In genomic region chr5:180119031-180119885, GRCh38 we compare ENCODE assay signal across 18 cellular contexts. TPM values are rescaled to one million over a fixed set of nuclear protein-coding genes. Genes with fewer than 3 reads are reported as not detected.
DNase-seq lines count a peak whose midpoint lies in the region; ATAC-seq and TF ChIP-seq lines count a peak whose summit lies in the region.
"Had no signal": no experiment of that assay in that cellular context is flagged by ENCODE, and none has a peak within 500 bp of the region (broad histone marks: within the 10 kb centered on the region; RNA-seq: fewer than 3 reads in every experiment).

No MANE protein-coding gene starts in this region.

- DNase-seq in Right ventricle myocardium inferior (ENCODE audit: missing footprints): peak; percentile 60
- no peak for DNase-seq in left ventricle myocardium superior
- DNase-seq in ecto neural progenitor cell (ENCODE audit: low spot score): peak; percentile 43
- peak; percentile 56 for DNase-seq in natural killer cell treated with Interleukin-12 subunit alpha and Interleukin-12 subunit beta and Interleukin-15 and Interleukin-18, amount 100 ng/mL, for 72 hours (ENCODE audit: low spot score)
- peak; percentile 48 to 73 for DNase-seq in suprapubic skin (ENCODE audit: low spot score in 2 of 2)
- DNase-seq in NCI-H2196 (lab: John Stamatoyannopoulos, UW; ENCODE audit: unreplicated experiment): no peak
- DNase-seq in stimulated activated naive CD4-positive, alpha-beta T cell treated with Interleukin-2 at 50 U/mL for 16 hours (lab: John Stamatoyannopoulos, UW): no peak
- DNase-seq: DND-41; GOT3; KBM-7; MV-4-11; NCI-H1417; NCI-H1930; NCI-H446; NCI-H69; NK-92 treated with Interleukin-12 subunit alpha and Interleukin-12 subunit beta, amount 100 ng/mL, for 24 hours had no signal

- TF ChIP-seq POLR2A in suprapubic skin (IDR thresholded peaks at IDR 0.05): no peak

- H3K27me3 ChIP-seq in suprapubic skin: peaks cover 16% of the 10 kb centered on the region

- H3K4me1 Mint-ChIP-seq in natural killer cell treated with Interleukin-12 subunit alpha and Interleukin-12 subunit beta and Interleukin-15 and Interleukin-18, amount 100 ng/mL, for 72 hours (ENCODE audit: low read depth in 2 of 2): no peaks in the 10 kb centered on the region

- no peak for TF ChIP-seq EP300 in suprapubic skin (IDR thresholded peaks at IDR 0.05)

- H3K4me3 ChIP-seq in suprapubic skin: no peak overlapping the region

- no peaks in the 10 kb centered on the region for H3K36me3 ChIP-seq in suprapubic skin

- ATAC-seq in Right ventricle myocardium inferior (no peak), left ventricle myocardium superior (no peak), GM18517 (IDR thresholded peaks at IDR 0.05; ENCODE audit: unreplicated experiment) (no peak)
- no peak for ATAC-seq in natural killer cell treated with Interleukin-12 subunit alpha and Interleukin-12 subunit beta and Interleukin-15 and Interleukin-18, amount 100 ng/mL, for 72 hours

- H3K36me3 Mint-ChIP-seq in natural killer cell treated with Interleukin-12 subunit alpha and Interleukin-12 subunit beta and Interleukin-15 and Interleukin-18, amount 100 ng/mL, for 72 hours: no peaks in the 10 kb centered on the region

- no peak for TF ChIP-seq CTCF in suprapubic skin (IDR thresholded peaks at IDR 0.05)

- no peak overlapping the region for H3K27ac ChIP-seq in suprapubic skin
- H3K27ac ChIP-seq: C4-2B had no signal

- no peaks in the 10 kb centered on the region for H3K4me1 ChIP-seq in suprapubic skin

- WGBS in suprapubic skin: 81% methylated on average over 7 of the region's 22 CpGs

- H3K27me3 Mint-ChIP-seq in natural killer cell treated with Interleukin-12 subunit alpha and Interleukin-12 subunit beta and Interleukin-15 and Interleukin-18, amount 100 ng/mL, for 72 hours: peaks cover 5 to 20% of the 10 kb centered on the region in 2 donors

- no peak overlapping the region for H3K27ac Mint-ChIP-seq in natural killer cell treated with Interleukin-12 subunit alpha and Interleukin-12 subunit beta and Interleukin-15 and Interleukin-18, amount 100 ng/mL, for 72 hours

- H3K4me3 Mint-ChIP-seq in natural killer cell treated with Interleukin-12 subunit alpha and Interleukin-12 subunit beta and Interleukin-15 and Interleukin-18, amount 100 ng/mL, for 72 hours: no peak overlapping the region

- intact Hi-C loops in Right ventricle myocardium inferior (cut with DNase I) (no loop called here), left ventricle myocardium superior (cut with micrococcal nuclease) (no loop called here)

- no peaks in the 10 kb centered on the region for H3K9me3 Mint-ChIP-seq in natural killer cell treated with Interleukin-12 subunit alpha and Interleukin-12 subunit beta and Interleukin-15 and Interleukin-18, amount 100 ng/mL, for 72 hours

- no peaks in the 10 kb centered on the region for H3K9me3 ChIP-seq in suprapubic skin

RNA-seq across cellular contexts. Expression of gene RNF130, which starts 47.7 kb away (rescaled TPM):
- 51.2 TPM for total RNA-seq in Right ventricle myocardium inferior
- 46.8 TPM for total RNA-seq in left ventricle myocardium superior
- total RNA-seq in natural killer cell treated with Interleukin-12 subunit alpha and Interleukin-12 subunit beta and Interleukin-15 and Interleukin-18, amount 100 ng/mL, for 72 hours: 10 to 100 TPM; 12.4 to 17.0 TPM
- total RNA-seq in suprapubic skin: 10 to 100 TPM; 24.8 to 37.2 (median 29.8) TPM

Comparison
In these comparisons a context has a peak if more than half of its experiments do, and no peak if none do; other contexts are left out.
1. DNase-seq: peak in Right ventricle myocardium inferior (single experiment), ecto neural progenitor cell (single experiment), natural killer cell treated with Interleukin-12 subunit alpha and Interleukin-12 subunit beta and Interleukin-15 and Interleukin-18, amount 100 ng/mL, for 72 hours (single experiment) and suprapubic skin (2 of 2); none in left ventricle myocardium superior (single experiment), NCI-H2196 (single experiment) and stimulated activated naive CD4-positive, alpha-beta T cell treated with Interleukin-2 at 50 U/mL for 16 hours (single experiment).